10 cellular contexts compared by ENCODE assay signal in genomic region chrX:44675364-44676024, GRCh38.
DNase-seq lines count a peak whose midpoint lies in the region; ATAC-seq, FAIRE-seq and TF ChIP-seq lines count a peak whose summit lies in the region.
"Had no signal": no experiment of that assay in that cellular context is flagged by ENCODE, and none has a peak within 500 bp of the region (broad histone marks: within the 10 kb centered on the region; RNA-seq: fewer than 3 reads in every experiment).

No MANE protein-coding gene starts in this region.

- peak; percentile 47 for FAIRE-seq in astrocyte (lab: Jason Lieb, UNC)

- H3K4me2 ChIP-seq in astrocyte (ENCODE audit: low read length), result peak overlapping the region; percentile 59

- H3K27me3 Mint-ChIP-seq in astrocyte (ENCODE audit: low read depth, unreplicated experiment), result no peaks in the 10 kb centered on the region

- H3K79me2 ChIP-seq in astrocyte (ENCODE audit: insufficient read depth, low read length), result no peaks in the 10 kb centered on the region

- H3K36me3 Mint-ChIP-seq in astrocyte (ENCODE audit: low read depth, unreplicated experiment), result no peaks in the 10 kb centered on the region

- no peak for ATAC-seq in GM19463 (IDR thresholded peaks at IDR 0.05; ENCODE audit: unreplicated experiment)
- no peak for ATAC-seq in GM18868 (IDR thresholded peaks at IDR 0.05; ENCODE audit: unreplicated experiment)

- peaks cover 5% of the 10 kb centered on the region for H3K4me1 ChIP-seq in astrocyte (ENCODE audit: insufficient read depth, low read length)
- H3K4me1 ChIP-seq: upper lobe of left lung had no signal

- H3K9me3 ChIP-seq in astrocyte (ENCODE audit: insufficient read depth, low read depth, low read length), result no peaks in the 10 kb centered on the region
- H3K9me3 ChIP-seq: upper lobe of left lung had no signal

- no peak overlapping the region for H3K9ac ChIP-seq in astrocyte (ENCODE audit: low read length)

- no peaks in the 10 kb centered on the region for H4K20me1 ChIP-seq in astrocyte (ENCODE audit: insufficient read depth, low read length)

- H3K9me3 Mint-ChIP-seq in astrocyte (ENCODE audit: unreplicated experiment), result no peaks in the 10 kb centered on the region

- H3K27ac ChIP-seq in astrocyte (ENCODE audit: low read depth, low read length), result peak overlapping the region; percentile 12
- H3K27ac ChIP-seq: SK-N-MC, upper lobe of left lung had no signal

- no peak overlapping the region for H3K4me3 Mint-ChIP-seq in astrocyte (ENCODE audit: unreplicated experiment)

- H3K27ac Mint-ChIP-seq in astrocyte (ENCODE audit: unreplicated experiment), result no peak overlapping the region

- H3K27me3 ChIP-seq in astrocyte (ENCODE audit: insufficient read depth, low read length), result no peaks in the 10 kb centered on the region
- H3K27me3 ChIP-seq in kidney epithelial cell (ENCODE audit: control insufficient read depth, insufficient read depth, low read length), result no peaks in the 10 kb centered on the region

- DNase-seq in AG10803 (ENCODE audit: low read depth), result peak; percentile 91
- peak; percentile 90 for DNase-seq in NCI-H1105 treated with DMSO at 0.1 percent for 48 hours (lab: John Stamatoyannopoulos, UW)
- DNase-seq in astrocyte (ENCODE audit: low read depth), result peak; percentile 95
- peak; percentile 84 for DNase-seq in kidney epithelial cell (ENCODE audit: low read depth)
- no peak for DNase-seq in NAMALWA (ENCODE audit: low spot score)
- no peak for DNase-seq in iPS-NIHi7 (ENCODE audit: extremely low spot score)
- DNase-seq: upper lobe of left lung had no signal

- H3K36me3 ChIP-seq in astrocyte (ENCODE audit: insufficient read depth, low read length), result no peaks in the 10 kb centered on the region
- no peaks in the 10 kb centered on the region for H3K36me3 ChIP-seq in kidney epithelial cell (ENCODE audit: control insufficient read depth, insufficient read depth, low read length)
- H3K36me3 ChIP-seq: upper lobe of left lung had no signal

- TF ChIP-seq CTCF in AG10803 (conservative IDR thresholded peaks at IDR 0.05; ENCODE audit: low read length) (no peak), astrocyte (IDR thresholded peaks at IDR 0.05; ENCODE audit: insufficient read depth, low read depth, low read length) (no peak), kidney epithelial cell (IDR thresholded peaks at IDR 0.05; ENCODE audit: insufficient read depth, low read length, poor library complexity, severe bottlenecking) (no peak)

- no peak overlapping the region for H3K4me3 ChIP-seq in AG10803 (ENCODE audit: low read length)
- H3K4me3 ChIP-seq in astrocyte (ENCODE audit: insufficient read depth, low read depth, low read length), result no peak overlapping the region
- no peak overlapping the region for H3K4me3 ChIP-seq in kidney epithelial cell (ENCODE audit: low read depth, low read length)
- H3K4me3 ChIP-seq: SK-N-MC, upper lobe of left lung had no signal

- no peaks in the 10 kb centered on the region for H3K4me1 Mint-ChIP-seq in astrocyte (ENCODE audit: low read depth, unreplicated experiment)

- H2AFZ ChIP-seq in astrocyte (ENCODE audit: low read depth, low read length), result no peak overlapping the region

Comparison
In these comparisons a context has a peak if more than half of its experiments do, and no peak if none do; other contexts are left out.
1. DNase-seq: peak in AG10803 (single experiment), NCI-H1105 treated with DMSO at 0.1 percent for 48 hours (single experiment), astrocyte (single experiment) and kidney epithelial cell (single experiment); none in NAMALWA (single experiment) and iPS-NIHi7 (single experiment).